ENCODE assay signal across 8 cellular contexts in the genomic region with DNA sequence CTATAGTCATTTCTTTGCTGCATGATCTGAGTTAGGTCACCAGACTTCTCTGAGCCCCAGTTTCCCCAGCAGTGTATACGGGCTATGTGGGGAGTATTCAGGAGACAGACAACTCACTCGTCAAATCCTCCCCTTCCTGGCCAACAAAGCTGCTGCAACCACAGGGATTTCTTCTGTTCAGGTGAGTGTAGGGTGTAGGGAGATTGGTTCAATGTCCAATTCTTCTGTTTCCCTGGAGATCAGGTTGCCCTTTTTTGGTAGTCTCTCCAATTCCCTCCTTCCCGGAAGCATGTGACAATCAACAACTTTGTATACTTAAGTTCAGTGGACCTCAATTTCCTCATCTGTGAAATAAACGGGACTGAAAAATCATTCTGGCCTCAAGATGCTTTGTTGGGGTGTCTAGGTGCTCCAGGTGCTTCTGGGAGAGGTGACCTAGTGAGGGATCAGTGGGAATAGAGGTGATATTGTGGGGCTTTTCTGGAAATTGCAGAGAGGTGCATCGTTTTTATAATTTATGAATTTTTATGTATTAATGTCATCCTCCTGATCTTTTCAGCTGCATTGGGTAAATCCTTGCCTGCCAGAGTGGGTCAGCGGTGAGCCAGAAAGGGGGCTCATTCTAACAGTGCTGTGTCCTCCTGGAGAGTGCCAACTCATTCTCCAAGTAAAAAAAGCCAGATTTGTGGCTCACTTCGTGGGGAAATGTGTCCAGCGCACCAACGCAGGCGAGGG.
DNase-seq lines count a peak whose midpoint lies in the region; ATAC-seq lines count a peak whose summit lies in the region.

No MANE protein-coding gene starts in this region.

- H3K36me3 ChIP-seq in ES-I3 (ENCODE audit: insufficient read depth, low read length) = peaks cover 12% of the 10 kb centered on the region
- H3K36me3 ChIP-seq in effector memory CD4-positive, alpha-beta T cell (ENCODE audit: control insufficient read depth, insufficient read depth, low read length) = no peaks in the 10 kb centered on the region
- H3K36me3 ChIP-seq in neuron (ENCODE audit: insufficient read depth, low read length) = peaks cover 5% of the 10 kb centered on the region

- ATAC-seq in HG02981 (IDR thresholded peaks at IDR 0.05; ENCODE audit: unreplicated experiment) = no peak
- no peak for ATAC-seq in GM18517 (IDR thresholded peaks at IDR 0.05; ENCODE audit: unreplicated experiment)

- peaks cover 17% of the 10 kb centered on the region; the same call in 1 of the 2 replicates for H3K4me1 ChIP-seq in ES-I3 (ENCODE audit: insufficient read depth, low read length)
- peaks cover 34% of the 10 kb centered on the region for H3K4me1 ChIP-seq in effector memory CD4-positive, alpha-beta T cell (ENCODE audit: control insufficient read depth, insufficient read depth, low read length, poor library complexity, severe bottlenecking)
- peaks cover 44% of the 10 kb centered on the region for H3K4me1 ChIP-seq in neuron (ENCODE audit: insufficient read depth, low read length)

- DNase-seq in NCI-H345 (lab: John Stamatoyannopoulos, UW) (peak; percentile 40), T1000 (lab: John Stamatoyannopoulos, UW) (no peak), germinal center (ENCODE audit: low spot score) (no peak)
- DNase-seq in effector memory CD4-positive, alpha-beta T cell = no peak

- peak overlapping the region; percentile 78 for H3K9ac ChIP-seq in ES-I3 (ENCODE audit: low read depth, low read length)

- H3K27me3 ChIP-seq in effector memory CD4-positive, alpha-beta T cell (replicated peaks; ENCODE audit: control insufficient read depth, insufficient read depth, low read length, poor library complexity, severe bottlenecking) = no peaks in the 10 kb centered on the region
- no peaks in the 10 kb centered on the region for H3K27me3 ChIP-seq in neuron (ENCODE audit: insufficient read depth, low read length)

- H3K4me3 ChIP-seq in effector memory CD4-positive, alpha-beta T cell (ENCODE audit: insufficient read depth, low read depth, low read length, poor library complexity, severe bottlenecking) = peak overlapping the region; percentile 95
- peak overlapping the region; percentile 86 for H3K4me3 ChIP-seq in neuron (ENCODE audit: low read length)

- H2AFZ ChIP-seq in neuron (ENCODE audit: low read depth, low read length) = no peak overlapping the region

- peak overlapping the region; percentile 81 for H3K27ac ChIP-seq in effector memory CD4-positive, alpha-beta T cell (ENCODE audit: insufficient read depth, low read length, poor library complexity, severe bottlenecking)

- H3K9me3 ChIP-seq in ES-I3 (ENCODE audit: control insufficient read depth, insufficient read depth, low read length) = no peaks in the 10 kb centered on the region
- H3K9me3 ChIP-seq in effector memory CD4-positive, alpha-beta T cell (ENCODE audit: control insufficient read depth, low read length) = no peaks in the 10 kb centered on the region
- no peaks in the 10 kb centered on the region for H3K9me3 ChIP-seq in neuron (ENCODE audit: low read length)
